In the genomic region with DNA sequence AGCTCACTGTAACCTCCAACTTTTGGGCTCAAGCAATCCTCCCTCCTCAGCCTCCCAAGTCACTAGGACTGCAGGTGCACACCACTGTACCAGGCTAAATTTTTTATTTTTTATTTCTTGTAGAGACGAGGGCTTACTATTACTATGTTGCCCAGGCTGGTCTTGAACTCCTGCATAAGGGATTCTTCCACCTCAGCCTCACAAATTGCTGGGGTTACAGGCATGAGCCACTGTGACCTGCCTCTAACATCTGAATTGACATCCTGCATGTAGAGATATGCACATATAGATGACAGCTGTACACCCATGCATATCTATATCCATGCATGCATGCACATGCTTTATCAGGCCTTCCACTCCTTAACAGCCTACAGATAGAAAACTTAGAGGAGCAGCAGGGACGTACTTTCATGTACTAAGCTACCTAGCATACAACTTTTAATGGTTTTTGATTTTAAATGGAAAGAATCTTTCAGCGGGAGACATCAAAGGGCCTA, we compare ENCODE assay signal across 22 cellular contexts.
"Had no signal": no experiment of that assay in that cellular context is flagged by ENCODE, and none has a peak within 500 bp of the region (broad histone marks: within the 10 kb centered on the region; RNA-seq: fewer than 3 reads in every experiment).

No MANE protein-coding gene starts in this region.

- H3K79me2 ChIP-seq: hepatocyte had no signal

- FAIRE-seq: islet of Langerhans, small intestine had no signal

- ATAC-seq: effector memory CD8-positive, alpha-beta T cell; gastroesophageal sphincter; heart left ventricle; left cardiac atrium; left lung; natural killer cell; right lobe of liver had no signal

- H3K27me3 Mint-ChIP-seq: effector memory CD8-positive, alpha-beta T cell had no signal

- H3K4me2 ChIP-seq: hepatocyte had no signal

- H3K4me3 ChIP-seq: gastroesophageal sphincter, heart left ventricle, hepatocyte, left lung, ovary, right lobe of liver, stomach, thyroid gland had no signal

- H3K27ac Mint-ChIP-seq: effector memory CD8-positive, alpha-beta T cell; natural killer cell had no signal

- H3K36me3 ChIP-seq: gastroesophageal sphincter, heart left ventricle, left lung, ovary, right lobe of liver, stomach, thyroid gland had no signal

- H3K4me3 Mint-ChIP-seq: effector memory CD8-positive, alpha-beta T cell; natural killer cell had no signal

- H3K27ac ChIP-seq: gastroesophageal sphincter, heart left ventricle, hepatocyte, left lung, ovary, right lobe of liver, stomach, thyroid gland had no signal

- H3K4me1 Mint-ChIP-seq: natural killer cell had no signal

- DNase-seq: cortex of kidney; effector memory CD8-positive, alpha-beta T cell; foreskin fibroblast; heart left ventricle; left cardiac atrium; left lung; mammary epithelial cell; natural killer cell; occipital lobe; ovary; posterior cingulate gyrus; right lobe of liver; small intestine; stimulated activated CD4-positive, alpha-beta T cell treated with anti-CD3 and anti-CD28 coated beads, Interleukin-15, amount 100 ng/mL, for 24 hours; stimulated activated CD4-positive, alpha-beta T cell treated with anti-CD3 and anti-CD28 coated beads, Interleukin-2, amount 100 ng/mL, for 48 hours; stimulated activated naive CD4-positive, alpha-beta T cell treated with Interleukin-2 at 50 U/mL for 16 hours; stomach; thyroid gland; trophoblast cell had no signal

- H3K27me3 ChIP-seq: hepatocyte, left lung, ovary, stomach, thyroid gland had no signal

- H3K4me1 ChIP-seq: gastroesophageal sphincter, heart left ventricle, left lung, right lobe of liver, stomach, thyroid gland had no signal

- H2AFZ ChIP-seq: hepatocyte had no signal

- H3K9me3 ChIP-seq: gastroesophageal sphincter, ovary, right lobe of liver, thyroid gland had no signal
